Comparison of ENCODE assay signal across 35 cellular contexts in the genomic region with DNA sequence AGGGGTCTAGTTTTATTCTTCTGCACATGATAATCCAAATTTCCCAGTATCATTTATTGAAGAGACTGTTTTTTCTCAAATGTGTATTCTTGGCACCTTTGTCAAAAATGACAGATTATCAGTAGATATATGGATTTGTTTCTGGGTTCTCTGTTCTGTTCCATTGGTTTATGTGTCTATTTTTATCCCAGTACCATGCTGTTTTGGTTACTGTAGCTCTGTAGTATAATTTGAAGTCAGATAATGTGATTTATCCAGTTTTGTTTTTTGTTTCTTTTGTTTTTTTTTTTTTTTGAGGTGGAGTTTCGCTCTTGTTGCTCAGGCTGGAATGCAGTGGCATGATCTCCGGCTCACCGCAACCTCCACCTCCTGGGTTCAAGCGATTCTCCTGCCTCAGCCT.
"Had no signal": no experiment of that assay in that cellular context is flagged by ENCODE, and none has a peak within 500 bp of the region (broad histone marks: within the 10 kb centered on the region; RNA-seq: fewer than 3 reads in every experiment).

No MANE protein-coding gene starts in this region.

- H3K4me3 ChIP-seq: MG63 had no signal

- H3K36me3 ChIP-seq: MG63 had no signal

- DNase-seq: Karpas-422, Kasumi-1, MG63, MM.1S, MV-4-11, NCI-H1048, NCI-H1092, NCI-H1092 treated with DMSO at 0.1 percent for 48 hours, NCI-H1105, NCI-H1105 treated with DMSO at 0.1 percent for 48 hours, NCI-H1417, NCI-H1417 treated with DMSO at 0.1 percent for 48 hours, NCI-H1436, NCI-H1436 treated with DMSO at 0.1 percent for 48 hours, NCI-H146, NCI-H1694, NCI-H1694 treated with DMSO at 0.1 percent for 48 hours, NCI-H187, NCI-H187 treated with DMSO at 0.1 percent for 48 hours, NCI-H1930, NCI-H2029, NCI-H2029 treated with DMSO at 0.1 percent for 48 hours, NCI-H2081, NCI-H2081 treated with DMSO at 0.1 percent for 48 hours, NCI-H2107, NCI-H2171, NCI-H2171 treated with DMSO at 0.1 percent for 48 hours, NCI-H2227 treated with DMSO at 0.1 percent for 48 hours, NCI-H226, NCI-H345, NCI-H446, NCI-H510A, NCI-H510A treated with DMSO at 0.1 percent for 48 hours, NCI-H524 had no signal

- H3K27ac ChIP-seq: KMS-11 had no signal
